8 cellular contexts compared by ENCODE assay signal in genomic region chr6:16319813-16320532, GRCh38.
DNase-seq lines count a peak whose midpoint lies in the region; ATAC-seq and TF ChIP-seq lines count a peak whose summit lies in the region.

No MANE protein-coding gene starts in this region.

- peak; percentile 71 for DNase-seq in GM06990 (ENCODE audit: extremely low read depth, insufficient read length)
- peak; percentile 22 for DNase-seq in HEK293T (ENCODE audit: extremely low spot score)
- DNase-seq in NCI-H1436 (lab: John Stamatoyannopoulos, UW) = peak; percentile 35
- peak; percentile 51 for DNase-seq in activated CD4-positive, alpha-beta T cell treated with anti-CD3 and anti-CD28 coated beads for 1 hour
- DNase-seq in cerebellar nuclear complex (lab: John Stamatoyannopoulos, UW) = peak; percentile 73 to 78
- no peak for DNase-seq in left lobe of liver (ENCODE audit: low spot score)
- DNase-seq in stimulated activated CD4-positive, alpha-beta T cell treated with anti-CD3 and anti-CD28 coated beads, Interleukin-4, amount 100 ng/mL, for 1 hour = peak; percentile 62
- DNase-seq in HT-29 (ENCODE audit: low spot score) = no peak

- CTCF ChIA-PET in HEK293T (lab: Yijun Ruan, JAX) = interaction anchor here (2.4 to 3.7 kb wide), 2 partner anchors 12 to 34 kb away, joined by 11 to 17 read pairs; no protein-coding TSS in a partner anchor

- H3K27me3 ChIP-seq in GM06990 (replicated peaks; ENCODE audit: control insufficient read depth, insufficient read depth, low read length) = no peaks in the 10 kb centered on the region

- peak; percentile 38 for ATAC-seq in left lobe of liver

- peak overlapping the region; percentile 25 for H3K4me3 ChIP-seq in GM06990 (replicated peaks; ENCODE audit: low read depth, low read length)

- no peak for TF ChIP-seq CTCF in GM06990 (IDR thresholded peaks at IDR 0.05; ENCODE audit: insufficient read depth, low read length, poor library complexity, severe bottlenecking)

- POLR2A ChIA-PET in HEK293T (lab: Yijun Ruan, JAX) = no interaction called here

- no peaks in the 10 kb centered on the region; the same call in 1 of the 2 replicates for H3K36me3 ChIP-seq in GM06990 (ENCODE audit: control insufficient read depth, insufficient read depth, low read length)

TF ChIP-seq in HEK293T, 16 proteins besides CTCF, POLR2A, EP300 and RAD21:
- no peak for TF ChIP-seq NFRKB (IDR thresholded peaks at IDR 0.05)
- no peak for TF ChIP-seq ZNF384 (IDR thresholded peaks at IDR 0.05)
- no peak for TF ChIP-seq ARNT (IDR thresholded peaks at IDR 0.05)
- TF ChIP-seq L3MBTL2 (conservative IDR thresholded peaks at IDR 0.05) = no peak
- TF ChIP-seq BHLHE40 (IDR thresholded peaks at IDR 0.05; ENCODE audit: borderline replicate concordance) = no peak
- no peak for TF ChIP-seq CTBP1 (IDR thresholded peaks at IDR 0.05; ENCODE audit: borderline replicate concordance)
- TF ChIP-seq SUZ12 (IDR thresholded peaks at IDR 0.05) = no peak
- no peak for TF ChIP-seq TARDBP (IDR thresholded peaks at IDR 0.05)
- TF ChIP-seq SP1 (IDR thresholded peaks at IDR 0.05) = no peak
- TF ChIP-seq FOXM1 (IDR thresholded peaks at IDR 0.05; ENCODE audit: borderline replicate concordance) = no peak
- TF ChIP-seq ELF4 (IDR thresholded peaks at IDR 0.05) = no peak
- TF ChIP-seq FOXK2 (IDR thresholded peaks at IDR 0.05) = no peak
- no peak for TF ChIP-seq FOXA1 (IDR thresholded peaks at IDR 0.05)

Comparison
In these comparisons a context has a peak if more than half of its experiments do, and no peak if none do; other contexts are left out.
1. DNase-seq: peak in GM06990 (single experiment), HEK293T (single experiment), NCI-H1436 (single experiment), activated CD4-positive, alpha-beta T cell treated with anti-CD3 and anti-CD28 coated beads for 1 hour (single experiment), cerebellar nuclear complex (2 of 2) and stimulated activated CD4-positive, alpha-beta T cell treated with anti-CD3 and anti-CD28 coated beads, Interleukin-4, amount 100 ng/mL, for 1 hour (single experiment); none in left lobe of liver (single experiment) and HT-29 (single experiment).